13 cellular contexts compared by ENCODE assay signal in genomic region chr12:105748806-105749600, GRCh38.
DNase-seq lines count a peak whose midpoint lies in the region; ATAC-seq and TF ChIP-seq lines count a peak whose summit lies in the region.
"Had no signal": no experiment of that assay in that cellular context is flagged by ENCODE, and none has a peak within 500 bp of the region (broad histone marks: within the 10 kb centered on the region; RNA-seq: fewer than 3 reads in every experiment).

No MANE protein-coding gene starts in this region.

- H3K4me3 ChIP-seq in stomach smooth muscle (ENCODE audit: low read length in 2 of 2) (peak overlapping the region in 1 of 2 donors; percentile 47), suprapubic skin (no peak overlapping the region), H7 (ENCODE audit: insufficient read depth, low read depth, low read length) (no peak overlapping the region)

- TF ChIP-seq EP300 in suprapubic skin (IDR thresholded peaks at IDR 0.05): no peak

- no peak for TF ChIP-seq CTCF in suprapubic skin (IDR thresholded peaks at IDR 0.05)

- no peaks in the 10 kb centered on the region for H3K9me3 ChIP-seq in stomach smooth muscle (ENCODE audit: control insufficient read depth in 2 of 2, low read length in 2 of 2)
- H3K9me3 ChIP-seq in suprapubic skin: no peaks in the 10 kb centered on the region

- H3K27ac ChIP-seq in stomach smooth muscle (ENCODE audit: low read length): peak overlapping the region; percentile 53
- H3K27ac ChIP-seq in suprapubic skin: no peak overlapping the region

- H3K36me3 ChIP-seq in stomach smooth muscle (ENCODE audit: control insufficient read depth in 2 of 2, insufficient read depth in 2 of 2, low read length in 2 of 2) (no peaks in the 10 kb centered on the region), suprapubic skin (no peaks in the 10 kb centered on the region), H7 (replicated peaks; ENCODE audit: control insufficient read depth, insufficient read depth, low read length) (no peaks in the 10 kb centered on the region)

- TF ChIP-seq POLR2A in suprapubic skin (IDR thresholded peaks at IDR 0.05): no peak

- DNase-seq in NCI-H446 (lab: John Stamatoyannopoulos, UW) (peak; percentile 40 to 88), dedifferentiated amniotic fluid mesenchymal stem cell (ENCODE audit: extremely low spot score) (peak; percentile 18), kidney tubule cell (ENCODE audit: low spot score) (peak; percentile 11), suprapubic skin (ENCODE audit: low spot score in 2 of 2) (no peak), H7 (no peak)
- DNase-seq: activated CD4-positive, alpha-beta T cell treated with anti-CD3 and anti-CD28 coated beads, Interleukin-2, amount 10 ng/mL, durations not matched to agents 7 days and 5 days; activated naive CD4-positive, alpha-beta T cell treated with anti-CD3 and anti-CD28 coated beads, Interleukin-2, amount 10 ng/mL, durations not matched to agents 7 days and 5 days; CD4-positive, alpha-beta memory T cell; NCI-H1092; stimulated activated CD4-positive, alpha-beta T cell treated with anti-CD3 and anti-CD28 coated beads, Interleukin-12 subunit alpha, Interleukin-12 subunit beta, amount 100 ng/mL, for 4 hours had no signal

- peaks cover 11% of the 10 kb centered on the region for H3K4me1 ChIP-seq in stomach smooth muscle (ENCODE audit: control insufficient read depth, insufficient read depth, low read length)
- H3K4me1 ChIP-seq in suprapubic skin: peaks cover 4% of the 10 kb centered on the region

- H3K27me3 ChIP-seq in stomach smooth muscle (ENCODE audit: control insufficient read depth in 1 of 2, insufficient read depth in 2 of 2, low read length in 2 of 2) (no peaks in the 10 kb centered on the region), suprapubic skin (no peaks in the 10 kb centered on the region), H7 (ENCODE audit: control insufficient read depth, insufficient read depth, low read length) (no peaks in the 10 kb centered on the region)

- WGBS in suprapubic skin: 43% methylated on average over 9 of the region's 9 CpGs

- ATAC-seq in GM21360 (IDR thresholded peaks at IDR 0.05; ENCODE audit: unreplicated experiment) (no peak), HG03025 (IDR thresholded peaks at IDR 0.05; ENCODE audit: low FRiP score, unreplicated experiment) (no peak)

- no peak overlapping the region for H3K9ac ChIP-seq in stomach smooth muscle (ENCODE audit: low read length in 2 of 2)

Comparison
In these comparisons a context has a peak if more than half of its experiments do, and no peak if none do; other contexts are left out.
1. DNase-seq: peak in NCI-H446 (2 of 2), dedifferentiated amniotic fluid mesenchymal stem cell (single experiment) and kidney tubule cell (single experiment); none in suprapubic skin (0 of 2) and H7 (single experiment).